8 cellular contexts compared by ENCODE assay signal in genomic region chr21:36965720-36966065, GRCh38. TPM values are rescaled to one million over a fixed set of nuclear protein-coding genes. Genes with fewer than 3 reads are reported as not detected.
A peak's percentile ranks its signal among the peaks of the same experiment; 100 is the strongest.
DNase-seq lines count a peak whose midpoint lies in the region; FAIRE-seq and TF ChIP-seq lines count a peak whose summit lies in the region.

No MANE protein-coding gene starts in this region.

- H3K9ac ChIP-seq in ES-I3 (ENCODE audit: low read depth, low read length) = peak overlapping the region; percentile 83

- H3K27ac ChIP-seq in Peyer's patch (peak overlapping the region; percentile 75 to 95 (median 80)), esophagus muscularis mucosa (replicated peaks in 1 of 4) (peak overlapping the region; percentile 79 to 91 (median 90)), ovary (peak overlapping the region; percentile 53 to 85)

- no peak for TF ChIP-seq EP300 in esophagus muscularis mucosa (IDR thresholded peaks at IDR 0.05)
- TF ChIP-seq EP300 in ovary (IDR thresholded peaks at IDR 0.05) = no peak

- H3K27me3 ChIP-seq in Peyer's patch (no peaks in the 10 kb centered on the region), esophagus muscularis mucosa (no peaks in the 10 kb centered on the region), ovary (no peaks in the 10 kb centered on the region)

- WGBS in esophagus muscularis mucosa = 60% methylated on average over 10 of the region's 10 CpGs
- 48 to 59% (median 52%) methylated on average over 10 of the region's 10 CpGs for WGBS in ovary, 3 donors

- FAIRE-seq in H54 (lab: Jason Lieb, UNC) = no peak

- TF ChIP-seq POLR2A in Peyer's patch (IDR thresholded peaks at IDR 0.05) (no peak), esophagus muscularis mucosa (IDR thresholded peaks at IDR 0.05; ENCODE audit: low read depth) (no peak), ovary (IDR thresholded peaks at IDR 0.05) (no peak), H54 (IDR thresholded peaks at IDR 0.05; ENCODE audit: low read depth, low read length) (no peak)

- H3K4me3 ChIP-seq in Peyer's patch = peak overlapping the region; percentile 52 to 97 (median 81)
- H3K4me3 ChIP-seq in esophagus muscularis mucosa = peak overlapping the region; percentile 73 to 85 (median 79)
- H3K4me3 ChIP-seq in ovary = peak overlapping the region; percentile 71

- TF ChIP-seq CTCF in Peyer's patch (IDR thresholded peaks at IDR 0.05) = no peak
- no peak for TF ChIP-seq CTCF in esophagus muscularis mucosa (IDR thresholded peaks at IDR 0.05)
- TF ChIP-seq CTCF in ovary (IDR thresholded peaks at IDR 0.05) = no peak
- no peak for TF ChIP-seq CTCF in GM10266 (IDR thresholded peaks at IDR 0.05; ENCODE audit: control insufficient read depth, insufficient read depth, low read depth, missing control alignments)

- H3K36me3 ChIP-seq in ES-I3 (ENCODE audit: insufficient read depth, low read length) = 0 out of 2 replicates have a peak, but pooled peaks cover 5% of the 10 kb centered on the region
- peaks cover 0 to 5% (median 0%) of the 10 kb centered on the region in 3 donors for H3K36me3 ChIP-seq in Peyer's patch
- peaks cover 0 to 9% (median 7%) of the 10 kb centered on the region in 4 donors for H3K36me3 ChIP-seq in esophagus muscularis mucosa
- no peaks in the 10 kb centered on the region for H3K36me3 ChIP-seq in ovary

- H3K4me1 ChIP-seq in ES-I3 (ENCODE audit: insufficient read depth, low read length) (peaks cover 17% of the 10 kb centered on the region), Peyer's patch (peaks cover 0 to 10% (median 0%) of the 10 kb centered on the region in 4 donors), esophagus muscularis mucosa (peaks cover 0 to 20% (median 15%) of the 10 kb centered on the region in 4 donors), ovary (ENCODE audit: insufficient read depth) (peaks cover 5% of the 10 kb centered on the region)

- no peaks in the 10 kb centered on the region for H3K9me3 ChIP-seq in ES-I3 (ENCODE audit: control insufficient read depth, insufficient read depth, low read length)
- H3K9me3 ChIP-seq in Peyer's patch = no peaks in the 10 kb centered on the region
- H3K9me3 ChIP-seq in esophagus muscularis mucosa = no peaks in the 10 kb centered on the region
- H3K9me3 ChIP-seq in ovary = no peaks in the 10 kb centered on the region

- intact Hi-C loops in esophagus muscularis mucosa (cut with DNase I) = loop anchor here (2.0 to 10.0 kb wide), 2 partner anchors 25 to 109 kb away; partner anchors contain the start of genes PIGP and TTC3
- intact Hi-C loops in ovary (cut with DNase I) = loop anchor here in 2 of 4 donors (5.0 to 10.0 kb wide), 2 partner anchors 107 to 359 kb away; partner anchors contain the start of genes PIGP (in 1 of the 2) and TTC3 (in 1 of the 2)

- DNase-seq in Peyer's patch = no peak
- no peak for DNase-seq in esophagus muscularis mucosa (ENCODE audit: extremely low spot score)
- no peak for DNase-seq in ovary
- no peak for DNase-seq in H4 (ENCODE audit: low spot score)
- DNase-seq in NCI-H524 treated with DMSO at 0.1 percent for 48 hours (lab: John Stamatoyannopoulos, UW) = no peak
- DNase-seq in GM10266 (ENCODE audit: extremely low spot score) = no peak
- no peak for DNase-seq in H54 (ENCODE audit: insufficient read length, low spot score)

RNA-seq across cellular contexts. Expression of gene HLCS, which starts 0.8 kb away (rescaled TPM):
- total RNA-seq in Peyer's patch (10 to 100 TPM; 14.9 to 27.9 (median 24.3) TPM), esophagus muscularis mucosa (10 to 100 TPM; 15.9 to 25.3 (median 22.0) TPM), ovary (10 to 100 TPM in 6 of 7 donors, 1 to 10 TPM in 1; 8.8 to 20.3 (median 12.6) TPM)
- polyA plus RNA-seq in ovary = 10 to 100 TPM in 1 of 2 donors, 1 to 10 TPM in 1; 4.0 to 12.4 TPM
- total RNA-seq in H4 (2014; rRNA removed; shearing (Covaris generic)) = 26.0 and 31.7 TPM in 2 replicates

RNA-seq across cellular contexts. Expression of gene RIPPLY3, which starts 40.8 kb away (rescaled TPM):
- total RNA-seq in Peyer's patch (1 to 10 TPM in 1 of 4 donors, under 1 TPM in 1, not detected in 2; 0.54 to 3.3 TPM), esophagus muscularis mucosa (not detected), ovary (not detected)
- polyA plus RNA-seq in ovary = not detected
- total RNA-seq in H4 (2014; rRNA removed; shearing (Covaris generic)) = not detected in 2 replicates
